Comparison of ENCODE assay signal across 20 cellular contexts in the genomic region with DNA sequence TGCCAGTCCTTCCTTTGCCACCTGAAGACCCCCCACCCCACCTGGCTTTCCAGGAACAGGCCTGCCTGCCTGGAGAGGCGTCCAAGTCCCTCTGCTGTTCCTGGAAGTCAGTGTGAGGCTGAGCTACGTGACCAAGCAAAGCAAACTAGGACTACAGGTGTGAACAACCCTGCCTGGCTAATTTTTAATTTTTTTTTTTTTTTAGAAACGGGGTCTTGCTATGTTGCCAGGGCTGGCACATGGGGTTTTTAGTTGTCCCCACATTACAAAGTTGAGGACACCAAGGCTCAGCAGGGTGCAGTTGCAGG. TPM values are rescaled to one million over a fixed set of nuclear protein-coding genes. Genes with fewer than 3 reads are reported as not detected.
DNase-seq lines count a peak whose midpoint lies in the region; ATAC-seq and TF ChIP-seq lines count a peak whose summit lies in the region.
"Had no signal": no experiment of that assay in that cellular context is flagged by ENCODE, and none has a peak within 500 bp of the region (broad histone marks: within the 10 kb centered on the region; RNA-seq: fewer than 3 reads in every experiment).

No MANE protein-coding gene starts in this region.

- H3K4me3 Mint-ChIP-seq in activated CD8-positive, alpha-beta T cell treated with anti-CD3 and anti-CD28 coated beads for 36 hours = no peak overlapping the region

- H3K27ac Mint-ChIP-seq in activated CD8-positive, alpha-beta T cell treated with anti-CD3 and anti-CD28 coated beads for 36 hours = peak overlapping the region; percentile 100

- peaks cover 80% of the 10 kb centered on the region for H3K4me1 Mint-ChIP-seq in activated CD8-positive, alpha-beta T cell treated with anti-CD3 and anti-CD28 coated beads for 36 hours (ENCODE audit: low read depth)

- H3K9me3 Mint-ChIP-seq in activated CD8-positive, alpha-beta T cell treated with anti-CD3 and anti-CD28 coated beads for 36 hours = no peaks in the 10 kb centered on the region
- H3K9me3 Mint-ChIP-seq: IgD-negative memory B cell had no signal

- TF ChIP-seq EP300 in upper lobe of left lung (IDR thresholded peaks at IDR 0.05) = no peak

- no peak for ATAC-seq in heart right ventricle
- no peak for ATAC-seq in right cardiac atrium
- ATAC-seq in activated CD8-positive, alpha-beta T cell treated with anti-CD3 and anti-CD28 coated beads for 36 hours = no peak
- peak in 2 of 4 donors; percentile 13 to 20 for ATAC-seq in right lobe of liver
- ATAC-seq in upper lobe of left lung (ENCODE audit: low FRiP score in 2 of 2) = no peak
- ATAC-seq: mucosa of descending colon had no signal

- TF ChIP-seq CTCF in heart right ventricle (IDR thresholded peaks at IDR 0.05) (no peak), right lobe of liver (IDR thresholded peaks at IDR 0.05) (no peak), upper lobe of left lung (IDR thresholded peaks at IDR 0.05) (no peak)
- no peak for TF ChIP-seq CTCF in activated CD8-positive, alpha-beta T cell treated with anti-CD3 and anti-CD28 coated beads for 36 hours (IDR thresholded peaks at IDR 0.05)

- H3K27me3 ChIP-seq in heart right ventricle = no peaks in the 10 kb centered on the region
- no peaks in the 10 kb centered on the region for H3K27me3 ChIP-seq in right cardiac atrium (ENCODE audit: control insufficient read depth, insufficient read depth)
- H3K27me3 ChIP-seq in right lobe of liver = no peaks in the 10 kb centered on the region
- no peaks in the 10 kb centered on the region for H3K27me3 ChIP-seq in upper lobe of left lung
- H3K27me3 ChIP-seq: dorsolateral prefrontal cortex, neutrophil had no signal

- DNase-seq in heart right ventricle (no peak), right cardiac atrium (no peak), right lobe of liver (no peak), upper lobe of left lung (no peak), cerebellar cortex (ENCODE audit: low spot score) (no peak), iPS-NIHi7 (ENCODE audit: extremely low spot score) (no peak)
- DNase-seq in activated CD8-positive, alpha-beta T cell treated with anti-CD3 and anti-CD28 coated beads for 36 hours = peak; percentile 21
- DNase-seq: DMS79 treated with DMSO at 0.1 percent for 48 hours, dorsolateral prefrontal cortex, erythroblast, MM.1S, NCI-H1694 treated with DMSO at 0.1 percent for 48 hours, NCI-H226, NCI-H82, OCI-M1, SIG-M5, T-helper 9 cell had no signal

- POLR2A ChIA-PET in activated CD8-positive, alpha-beta T cell treated with anti-CD3 and anti-CD28 coated beads for 36 hours (lab: Charles Lee) = interaction anchor here (1.2 to 25.8 kb wide), 3 partner anchors 12 to 249 kb away, joined by 3 to 1836 read pairs (median 853); a partner anchor contains a TSS

- H3K9me3 ChIP-seq in heart right ventricle = no peaks in the 10 kb centered on the region
- no peaks in the 10 kb centered on the region for H3K9me3 ChIP-seq in right cardiac atrium (ENCODE audit: control insufficient read depth, low read length)
- H3K9me3 ChIP-seq in right lobe of liver = no peaks in the 10 kb centered on the region
- no peaks in the 10 kb centered on the region for H3K9me3 ChIP-seq in upper lobe of left lung
- H3K9me3 ChIP-seq: mucosa of descending colon, neutrophil had no signal

- H3K36me3 ChIP-seq in heart right ventricle = peaks cover 0 to 1% (median 0%) of the 10 kb centered on the region in 9 donors
- no peaks in the 10 kb centered on the region for H3K36me3 ChIP-seq in right lobe of liver
- H3K36me3 ChIP-seq in upper lobe of left lung = peaks cover 0 to 8% (median 2%) of the 10 kb centered on the region in 4 donors
- H3K36me3 ChIP-seq: neutrophil had no signal

- H3K4me3 ChIP-seq in heart right ventricle = no peak overlapping the region
- no peak overlapping the region for H3K4me3 ChIP-seq in right cardiac atrium (ENCODE audit: low read length)
- no peak overlapping the region for H3K4me3 ChIP-seq in right lobe of liver
- H3K4me3 ChIP-seq in upper lobe of left lung = no peak overlapping the region
- H3K4me3 ChIP-seq: dorsolateral prefrontal cortex, mucosa of descending colon had no signal

- WGBS in heart right ventricle, 2 donors = 74 to 85% methylated on average over 3 of the region's 3 CpGs
- WGBS in right cardiac atrium = 72% methylated on average over 3 of the region's 3 CpGs
- 17% methylated on average over 3 of the region's 3 CpGs for WGBS in right lobe of liver (ENCODE audit: insufficient coverage, low coverage, low lambda C conversion rate, missing lambda C conversion rate)
- WGBS in upper lobe of left lung, 2 donors = 69 to 81% methylated on average over 3 of the region's 3 CpGs

- CTCF ChIA-PET in activated CD8-positive, alpha-beta T cell treated with anti-CD3 and anti-CD28 coated beads for 36 hours (lab: Charles Lee) = interaction anchor here (0.8 to 10.4 kb wide), 4 partner anchors 13 to 68 kb away, joined by 3 to 283 read pairs (median 173); a partner anchor contains a TSS

- H3K4me1 ChIP-seq in heart right ventricle = peaks cover 19 to 86% (median 72%) of the 10 kb centered on the region in 9 donors
- peaks cover 32% of the 10 kb centered on the region for H3K4me1 ChIP-seq in right cardiac atrium (ENCODE audit: control insufficient read depth, insufficient read depth, low read length)
- peaks cover 0 to 94% (median 41%) of the 10 kb centered on the region in 4 donors for H3K4me1 ChIP-seq in right lobe of liver
- H3K4me1 ChIP-seq in upper lobe of left lung = peaks cover 33 to 76% (median 48%) of the 10 kb centered on the region in 4 donors

- TF ChIP-seq POLR2A in right lobe of liver (IDR thresholded peaks at IDR 0.05) = no peak
- no peak for TF ChIP-seq POLR2A in upper lobe of left lung (IDR thresholded peaks at IDR 0.05)

- no peaks in the 10 kb centered on the region for H3K27me3 Mint-ChIP-seq in activated CD8-positive, alpha-beta T cell treated with anti-CD3 and anti-CD28 coated beads for 36 hours
- H3K27me3 Mint-ChIP-seq: IgD-negative memory B cell had no signal

- peaks cover 69% of the 10 kb centered on the region for H3K36me3 Mint-ChIP-seq in activated CD8-positive, alpha-beta T cell treated with anti-CD3 and anti-CD28 coated beads for 36 hours (ENCODE audit: low read depth)
- H3K36me3 Mint-ChIP-seq: IgD-negative memory B cell had no signal

- H3K27ac ChIP-seq in heart right ventricle = peak overlapping the region in 9 of 10 donors; percentile 36 to 97 (median 67)
- no peak overlapping the region for H3K27ac ChIP-seq in right cardiac atrium (ENCODE audit: low read length)
- H3K27ac ChIP-seq in right lobe of liver = peak overlapping the region; percentile 49 to 82 (median 69)
- peak overlapping the region; percentile 82 to 93 (median 86) for H3K27ac ChIP-seq in upper lobe of left lung
- H3K27ac ChIP-seq: dorsolateral prefrontal cortex, neutrophil had no signal

- intact Hi-C loops in heart right ventricle (cut with DNase I) = no loop called here
- intact Hi-C loops in right cardiac atrium (cut with DNase I) = no loop called here
- intact Hi-C loops in activated CD8-positive, alpha-beta T cell treated with anti-CD3 and anti-CD28 coated beads for 36 hours (cut with micrococcal nuclease) = no loop called here
- intact Hi-C loops in right lobe of liver (cut with DNase I) = no loop called here

RNA-seq across cellular contexts. Expression of a gene that starts 17.4 kb away (rescaled TPM):
- total RNA-seq in heart right ventricle (10 to 100 TPM; 10.6 to 19.0 (median 14.8) TPM), right cardiac atrium (10 to 100 TPM; 14.0 to 18.3 (median 15.8) TPM), right lobe of liver (10 to 100 TPM; 10.5 to 19.4 (median 14.0) TPM), upper lobe of left lung (10 to 100 TPM in 3 of 6 donors, 1 to 10 TPM in 3; 5.0 to 25.3 (median 9.6) TPM)
- polyA plus RNA-seq in heart right ventricle (10 to 100 TPM; 13.5 to 17.7 TPM), right cardiac atrium (16.6 TPM)
- total RNA-seq in activated CD8-positive, alpha-beta T cell treated with anti-CD3 and anti-CD28 coated beads for 36 hours = 100 to 1,000 TPM in 1 of 2 experiments, 10 to 100 TPM in 1; 97.1 to 101 TPM

RNA-seq across cellular contexts. Expression of a gene that starts 19.2 kb away (rescaled TPM):
- total RNA-seq in heart right ventricle = 10 to 100 TPM; 31.6 to 49.9 (median 43.4) TPM
- 10 to 100 TPM; 19.9 to 28.7 TPM for polyA plus RNA-seq in heart right ventricle
- 10 to 100 TPM; 27.2 to 44.2 (median 40.6) TPM for total RNA-seq in right cardiac atrium
- polyA plus RNA-seq in right cardiac atrium = 29.5 TPM
- total RNA-seq in activated CD8-positive, alpha-beta T cell treated with anti-CD3 and anti-CD28 coated beads for 36 hours = 10 to 100 TPM; 37.9 to 41.3 TPM
- 1 to 10 TPM; 2.0 to 7.8 (median 2.8) TPM for total RNA-seq in right lobe of liver
- 1 to 10 TPM; 4.7 to 7.5 (median 5.7) TPM for total RNA-seq in upper lobe of left lung

RNA-seq across cellular contexts. Expression of a gene that starts 24.9 kb away (rescaled TPM):
- total RNA-seq in heart right ventricle = 100 to 1,000 TPM in 1 of 10 donors, 10 to 100 TPM in 6, 1 to 10 TPM in 3; 5.4 to 131 (median 24.0) TPM
- 10 to 100 TPM in 1 of 2 donors, 1 to 10 TPM in 1; 8.9 to 21.1 TPM for polyA plus RNA-seq in heart right ventricle
- total RNA-seq in right cardiac atrium = 10 to 100 TPM in 3 of 4 donors, 1 to 10 TPM in 1; 9.1 to 27.8 (median 11.2) TPM
- 8.0 TPM for polyA plus RNA-seq in right cardiac atrium
- 100 to 1,000 TPM; 307 to 308 TPM for total RNA-seq in activated CD8-positive, alpha-beta T cell treated with anti-CD3 and anti-CD28 coated beads for 36 hours
- 10 to 100 TPM in 4 of 6 experiments, 1 to 10 TPM in 2; 5.3 to 28.1 (median 17.8) TPM for total RNA-seq in right lobe of liver
- total RNA-seq in upper lobe of left lung = 10 to 100 TPM; 35.8 to 66.9 (median 43.1) TPM

RNA-seq across cellular contexts. Expression of a gene that starts 30.2 kb away (rescaled TPM):
- total RNA-seq in heart right ventricle (100 to 1,000 TPM; 278 to 496 (median 334) TPM), right cardiac atrium (100 to 1,000 TPM; 167 to 260 (median 225) TPM), right lobe of liver (10 to 100 TPM; 16.6 to 21.4 (median 18.6) TPM), upper lobe of left lung (100 to 1,000 TPM in 1 of 6 donors, 10 to 100 TPM in 5; 30.2 to 102 (median 70.1) TPM)
- polyA plus RNA-seq in heart right ventricle (100 to 1,000 TPM; 134 to 225 TPM), right cardiac atrium (181 TPM)
- total RNA-seq in activated CD8-positive, alpha-beta T cell treated with anti-CD3 and anti-CD28 coated beads for 36 hours = 100 to 1,000 TPM; 204 to 205 TPM
